In genomic region chr1:33005117-33005811, GRCh38 we compare ENCODE assay signal across 15 cellular contexts. TPM values are rescaled to one million over a fixed set of nuclear protein-coding genes. Genes with fewer than 3 reads are reported as not detected.
DNase-seq lines count a peak whose midpoint lies in the region; FAIRE-seq and TF ChIP-seq lines count a peak whose summit lies in the region.
"Had no signal": no experiment of that assay in that cellular context is flagged by ENCODE, and none has a peak within 500 bp of the region (broad histone marks: within the 10 kb centered on the region; RNA-seq: fewer than 3 reads in every experiment).

No MANE protein-coding gene starts in this region.

- no peak overlapping the region for H3K9ac ChIP-seq in smooth muscle cell (ENCODE audit: low read depth)
- H3K9ac ChIP-seq: BLaER1 treated with 17β-estradiol and CSF1 and Interleukin-3, amounts not matched to agents 10 nM and 100 nM had no signal

- H3K36me3 Mint-ChIP-seq in Calu3 (ENCODE audit: insufficient read depth, unreplicated experiment) = peaks cover 28% of the 10 kb centered on the region

- H3K27me3 Mint-ChIP-seq in Calu3 (ENCODE audit: unreplicated experiment) = no peaks in the 10 kb centered on the region
- H3K27me3 Mint-ChIP-seq: naive B cell had no signal

- no peaks in the 10 kb centered on the region for H3K9me3 Mint-ChIP-seq in Calu3 (ENCODE audit: low read depth, unreplicated experiment)
- H3K9me3 Mint-ChIP-seq: naive B cell had no signal

- no peaks in the 10 kb centered on the region for H3K9me3 ChIP-seq in esophagus squamous epithelium
- no peaks in the 10 kb centered on the region for H3K9me3 ChIP-seq in smooth muscle cell (replicated peaks; ENCODE audit: low read depth)
- H3K9me3 ChIP-seq: BLaER1 treated with 17β-estradiol and CSF1 and Interleukin-3, amounts not matched to agents 10 nM and 100 nM; left ventricle myocardium inferior; Peyer's patch had no signal

- no TSS peak for BruUV-seq in Calu3 (replicated peaks; lab: Mats Ljungman, UMichigan)

- H2AFZ ChIP-seq in smooth muscle cell (ENCODE audit: low read depth) = no peak overlapping the region

- H3K4me1 ChIP-seq in esophagus squamous epithelium = peaks cover 27 to 61% (median 29%) of the 10 kb centered on the region in 3 donors
- peaks cover 11% of the 10 kb centered on the region for H3K4me1 ChIP-seq in smooth muscle cell (ENCODE audit: low read depth)

- DNase-seq in GM12891 (ENCODE audit: insufficient read length, low spot score) (no peak), SK-MEL-5 (ENCODE audit: low read depth, low spot score) (peak; percentile 99), esophagus squamous epithelium (lab: John Stamatoyannopoulos, UW) (no peak), smooth muscle cell (lab: John Stamatoyannopoulos, UW; ENCODE audit: unreplicated experiment) (no peak), RKO (ENCODE audit: low spot score) (no peak), cerebellar cortex (ENCODE audit: low spot score) (no peak), Calu3 (no peak)
- DNase-seq: activated CD4-positive, alpha-beta T cell treated with anti-CD3 and anti-CD28 coated beads for 1 hour; DMS79 treated with DMSO at 0.1 percent for 48 hours; left ventricle myocardium inferior; naive B cell; NCI-H748 treated with DMSO at 0.1 percent for 48 hours; Peyer's patch had no signal

- CTCF ChIA-PET in Calu3 (lab: Charles Lee) = interaction anchor here (0.7 to 2.1 kb wide), 5 partner anchors 14 to 111 kb away, joined by 3 to 8 read pairs (median 4); no protein-coding TSS in a partner anchor

- intact Hi-C loops in esophagus squamous epithelium (cut with DNase I) = loop anchor here (10.0 kb wide), 1 partner anchor 70 kb away; no protein-coding TSS in a partner anchor
- intact Hi-C loops in Calu3 (cut with micrococcal nuclease; ENCODE audit: unreplicated experiment) = no loop called here

- TF ChIP-seq POLR2A in GM12891 (IDR thresholded peaks at IDR 0.05; ENCODE audit: low read depth, low read length) (no peak), esophagus squamous epithelium (IDR thresholded peaks at IDR 0.05) (no peak)

- H3K4me1 Mint-ChIP-seq in Calu3 (ENCODE audit: low read depth, unreplicated experiment) = peaks cover 46% of the 10 kb centered on the region

- H3K27ac ChIP-seq in esophagus squamous epithelium = peak overlapping the region; percentile 46 to 68 (median 66)
- H3K27ac ChIP-seq in smooth muscle cell (ENCODE audit: low read depth) = peak overlapping the region; percentile 43
- H3K27ac ChIP-seq: left ventricle myocardium inferior, Peyer's patch had no signal

- FAIRE-seq in GM12891 (lab: Jason Lieb, UNC) = no peak
- FAIRE-seq: H1 had no signal

- H3K27me3 ChIP-seq in esophagus squamous epithelium = no peaks in the 10 kb centered on the region
- H3K27me3 ChIP-seq in smooth muscle cell (ENCODE audit: low read depth) = no peaks in the 10 kb centered on the region
- H3K27me3 ChIP-seq: BLaER1 treated with 17β-estradiol and CSF1 and Interleukin-3, amounts not matched to agents 10 nM and 100 nM; Peyer's patch had no signal

- no peak overlapping the region for H3K4me2 ChIP-seq in smooth muscle cell

- peaks cover 5% of the 10 kb centered on the region for H3F3A ChIP-seq in smooth muscle cell (ENCODE audit: low read depth)

- no peak overlapping the region for H3K4me3 ChIP-seq in esophagus squamous epithelium
- no peak overlapping the region for H3K4me3 ChIP-seq in smooth muscle cell
- H3K4me3 ChIP-seq: BLaER1 treated with 17β-estradiol and CSF1 and Interleukin-3, amounts not matched to agents 10 nM and 100 nM; left ventricle myocardium inferior; Peyer's patch had no signal

- WGBS in esophagus squamous epithelium, 2 donors = 80 to 81% methylated on average over 2 of the region's 2 CpGs
- WGBS in smooth muscle cell (ENCODE audit: low lambda C conversion rate) = 75% methylated on average over 2 of the region's 2 CpGs

- in situ Hi-C loops in SK-MEL-5 (cut with HindIII; ENCODE audit: low pct_unique_long_range_greater_than_20kb, low sequenced_read_pairs) = no loop called here

- peaks cover 0 to 18% (median 0%) of the 10 kb centered on the region in 3 donors for H3K36me3 ChIP-seq in esophagus squamous epithelium
- no peaks in the 10 kb centered on the region for H3K36me3 ChIP-seq in smooth muscle cell (ENCODE audit: low read depth)

- TF ChIP-seq CTCF in esophagus squamous epithelium (IDR thresholded peaks at IDR 0.05) (no peak), smooth muscle cell (IDR thresholded peaks at IDR 0.05; ENCODE audit: borderline replicate concordance, insufficient read depth, poor library complexity, severe bottlenecking) (no peak), Calu3 (IDR thresholded peaks at IDR 0.05; ENCODE audit: unreplicated experiment) (no peak)

- no peaks in the 10 kb centered on the region for H4K20me1 ChIP-seq in smooth muscle cell (ENCODE audit: low read depth)

- H3K27ac Mint-ChIP-seq in Calu3 (ENCODE audit: unreplicated experiment) = no peak overlapping the region

- H3K4me3 Mint-ChIP-seq in Calu3 (ENCODE audit: low read depth, unreplicated experiment) = no peak overlapping the region
- H3K4me3 Mint-ChIP-seq: naive B cell had no signal

- no peaks in the 10 kb centered on the region for H3K79me2 ChIP-seq in smooth muscle cell (ENCODE audit: low read depth)

TF ChIP-seq in GM12891, 5 proteins besides CTCF, POLR2A, EP300 and RAD21:
- 0 out of 2 replicates have a peak, but pooled peaks have one; percentile 25 for TF ChIP-seq POLR2AphosphoS5 (IDR thresholded peaks at IDR 0.05; ENCODE audit: low read depth, low read length)
- TF ChIP-seq POU2F2 (IDR thresholded peaks at IDR 0.05; ENCODE audit: low read depth, low read length) = no peak
- no peak for TF ChIP-seq PAX5 (IDR thresholded peaks at IDR 0.05; ENCODE audit: insufficient read depth, low read length, severe bottlenecking)
- TF ChIP-seq SPI1 (IDR thresholded peaks at IDR 0.05; ENCODE audit: low read depth, low read length) = no peak
- TF ChIP-seq TAF1 (IDR thresholded peaks at IDR 0.05; ENCODE audit: low read depth, low read length) = no peak

RNA-seq across cellular contexts. Expression of gene AK2, which starts 31.4 kb away (rescaled TPM):
- polyA plus RNA-seq in GM12891 (2012; ENCODE audit: low read depth, missing spikeins) = 196 TPM
- 327 and 348 TPM in 2 replicates for total RNA-seq in SK-MEL-5 (2014; rRNA removed; shearing (Covaris generic))
- polyA plus RNA-seq in SK-MEL-5 (2015; cell fraction: cytosol; rRNA removed) = 319 and 423 TPM in 2 replicates
- 312 and 338 TPM in 2 replicates for polyA plus RNA-seq in SK-MEL-5 (2015; cell fraction: nucleus; rRNA removed)
- total RNA-seq in esophagus squamous epithelium = 100 to 1,000 TPM; 126 to 167 (median 151) TPM
- 89.8 and 132 TPM in 2 replicates for total RNA-seq in smooth muscle cell
- polyA plus RNA-seq in smooth muscle cell = 121 and 142 TPM in 2 replicates
- total RNA-seq in Calu3 (2022) = 226 and 233 TPM in 2 replicates

RNA-seq across cellular contexts. Expression of gene RNF19B, which starts 40.7 kb away (rescaled TPM):
- polyA plus RNA-seq in GM12891 (2012; ENCODE audit: low read depth, missing spikeins) = 19.3 TPM
- 30.8 and 32.0 TPM in 2 replicates for total RNA-seq in SK-MEL-5 (2014; rRNA removed; shearing (Covaris generic))
- polyA plus RNA-seq in SK-MEL-5 (2015; cell fraction: cytosol; rRNA removed) = 45.3 and 47.3 TPM in 2 replicates
- polyA plus RNA-seq in SK-MEL-5 (2015; cell fraction: nucleus; rRNA removed) = 15.4 and 17.2 TPM in 2 replicates
- total RNA-seq in esophagus squamous epithelium (10 to 100 TPM; 24.2 to 61.6 (median 46.4) TPM), smooth muscle cell (11.2 and 13.5 TPM in 2 replicates), Calu3 (2022) (21.5 and 23.2 TPM in 2 replicates)
- 12.3 and 13.8 TPM in 2 replicates for polyA plus RNA-seq in smooth muscle cell
